ENCODE assay signal across 28 cellular contexts in genomic region chr14:74008843-74009499, GRCh38.
"Had no signal": no experiment of that assay in that cellular context is flagged by ENCODE, and none has a peak within 500 bp of the region (broad histone marks: within the 10 kb centered on the region; RNA-seq: fewer than 3 reads in every experiment).

No MANE protein-coding gene starts in this region.

- FAIRE-seq: bronchial epithelial cell had no signal

- H3K9me3 ChIP-seq: Peyer's patch, SJSA1, SK-N-SH had no signal

- ATAC-seq: activated naive CD4-positive, alpha-beta T cell treated with anti-CD3 and anti-CD28 coated beads, Interleukin-2, amount 50 U/mL, for 72 hours; activated T-cell treated with anti-CD3 and anti-CD28 coated beads, Interleukin-2, amount 50 U/mL, for 4 hours; PC-3; T-cell; T-helper 17 cell had no signal

- H3K4me1 ChIP-seq: Peyer's patch, SJSA1 had no signal

- H3K4me3 ChIP-seq: Peyer's patch, SJSA1 had no signal

- DNase-seq: activated B cell treated with CpG ODN at 0.5 μM for 24 hours; activated CD4-positive, alpha-beta T cell treated with anti-CD3 and anti-CD28 coated beads, Interleukin-2, amount 10 ng/mL, durations not matched to agents 7 days and 5 days; activated CD4-positive, alpha-beta T cell treated with anti-CD3 and anti-CD28 coated beads, Interleukin-2, amount 50 U/mL, for 48 hours; activated CD8-positive, alpha-beta memory T cell treated with anti-CD3 and anti-CD28 coated beads, Interleukin-2, amount 50 U/mL, for 4 hours; activated gamma-delta T cell treated with Interleukin-2 at 50 U/mL for 16 hours; activated naive CD4-positive, alpha-beta T cell treated with anti-CD3 and anti-CD28 coated beads for 36 hours; activated T-cell treated with anti-CD3 and anti-CD28 coated beads for 4 hours; activated T-cell treated with anti-CD3 and anti-CD28 coated beads, Interleukin-2, amount 50 U/mL, for 4 hours; anterior cingulate cortex; caudate nucleus; Karpas-422; KBM-7; NCI-H1436 treated with DMSO at 0.1 percent for 48 hours; NCI-H1694 treated with DMSO at 0.1 percent for 48 hours; NCI-H2029; NCI-H345; NCI-H524 treated with DMSO at 0.1 percent for 48 hours; PC-3; Peyer's patch; RPMI8226; SHP77 treated with DMSO at 0.1 percent for 48 hours; SK-N-SH; T-cell; T-helper 17 cell had no signal

- H3K27me3 ChIP-seq: Peyer's patch, SJSA1 had no signal

- H3K36me3 ChIP-seq: SJSA1 had no signal

- H3K27ac ChIP-seq: Peyer's patch, SJSA1, VCaP had no signal

- H3K9ac ChIP-seq: SK-N-SH had no signal
